Comparison of ENCODE assay signal across 8 cellular contexts in genomic region chr12:62631531-62632520, GRCh38.
A peak's percentile ranks its signal among the peaks of the same experiment; 100 is the strongest.
DNase-seq lines count a peak whose midpoint lies in the region; ATAC-seq and TF ChIP-seq lines count a peak whose summit lies in the region.

No MANE protein-coding gene starts in this region.

- H3K4me1 ChIP-seq in mesodermal cell (ENCODE audit: control insufficient read depth, insufficient read depth, low read length, poor library complexity, severe bottlenecking) (peaks cover 2% of the 10 kb centered on the region), suprapubic skin (peaks cover 20% of the 10 kb centered on the region)

- H3K9me3 ChIP-seq in mesodermal cell (ENCODE audit: control insufficient read depth, low read length) (no peaks in the 10 kb centered on the region), suprapubic skin (no peaks in the 10 kb centered on the region)

- H3K27me3 ChIP-seq in suprapubic skin: no peaks in the 10 kb centered on the region

- peak; percentile 73 for ATAC-seq in GM21619 (IDR thresholded peaks at IDR 0.05; ENCODE audit: unreplicated experiment)
- ATAC-seq in esophagus mucosa: peak; percentile 73

- DNase-seq in DMS79 treated with DMSO at 0.1 percent for 48 hours (lab: John Stamatoyannopoulos, UW) (peak; percentile 53), M059J (ENCODE audit: low read depth) (peak; percentile 96), suprapubic skin (ENCODE audit: low spot score in 2 of 2) (peak; percentile 75 to 83), NCI-H1694 treated with DMSO at 0.1 percent for 48 hours (lab: John Stamatoyannopoulos, UW) (no peak)
- peak; percentile 23 for DNase-seq in activated CD8-positive, alpha-beta memory T cell treated with anti-CD3 and anti-CD28 coated beads, Interleukin-2, amount 50 U/mL, for 4 hours

- no peaks in the 10 kb centered on the region for H3K36me3 ChIP-seq in mesodermal cell (ENCODE audit: control insufficient read depth, insufficient read depth, low read length)
- H3K36me3 ChIP-seq in suprapubic skin: no peaks in the 10 kb centered on the region

- no peak for TF ChIP-seq EP300 in suprapubic skin (IDR thresholded peaks at IDR 0.05)

- TF ChIP-seq CTCF in suprapubic skin (IDR thresholded peaks at IDR 0.05): peak in 1 of 2 donors; percentile 20

- TF ChIP-seq POLR2A in suprapubic skin (IDR thresholded peaks at IDR 0.05): no peak

- H3K27ac ChIP-seq in mesodermal cell (ENCODE audit: low read depth, low read length, severe bottlenecking): peak overlapping the region; percentile 12
- peak overlapping the region; percentile 78 for H3K27ac ChIP-seq in suprapubic skin

- H3K4me3 ChIP-seq in mesodermal cell (ENCODE audit: extremely low read depth, insufficient read depth, low read length, poor library complexity, severe bottlenecking) (peak overlapping the region; percentile 36), suprapubic skin (peak overlapping the region; percentile 55)

- 16 to 17% methylated on average over 53 of the region's 63 CpGs for WGBS in mesodermal cell (ENCODE audit: insufficient coverage in 2 of 2), 2 experiments
- 2% methylated on average over 26 of the region's 63 CpGs for WGBS in suprapubic skin
